In the genomic region with DNA sequence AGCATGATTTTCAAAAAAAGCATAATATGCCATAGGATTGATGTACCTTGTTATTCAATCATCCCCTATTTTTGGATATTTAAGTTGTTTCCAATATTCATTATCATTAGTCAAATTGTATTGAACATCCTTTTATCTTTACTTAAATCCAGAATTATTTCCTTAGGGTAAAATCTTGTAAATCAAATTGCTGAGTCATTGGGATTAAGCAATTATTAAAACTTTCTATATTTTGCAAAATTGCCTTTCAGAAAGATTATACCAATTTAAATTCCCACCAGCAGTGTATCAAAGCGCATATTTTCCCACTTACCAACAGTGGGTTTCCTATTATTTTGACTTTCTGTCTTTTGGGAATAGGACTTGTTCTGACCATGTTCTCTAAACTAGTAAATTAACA, we compare ENCODE assay signal across 1 cellular context.
A peak's percentile ranks its signal among the peaks of the same experiment; 100 is the strongest.
TF ChIP-seq lines count a peak whose summit lies in the region.

No MANE protein-coding gene starts in this region.

TF ChIP-seq in A549, 52 proteins besides CTCF, POLR2A, EP300 and RAD21 (continued from another document):
- TF ChIP-seq, protein P1, sequence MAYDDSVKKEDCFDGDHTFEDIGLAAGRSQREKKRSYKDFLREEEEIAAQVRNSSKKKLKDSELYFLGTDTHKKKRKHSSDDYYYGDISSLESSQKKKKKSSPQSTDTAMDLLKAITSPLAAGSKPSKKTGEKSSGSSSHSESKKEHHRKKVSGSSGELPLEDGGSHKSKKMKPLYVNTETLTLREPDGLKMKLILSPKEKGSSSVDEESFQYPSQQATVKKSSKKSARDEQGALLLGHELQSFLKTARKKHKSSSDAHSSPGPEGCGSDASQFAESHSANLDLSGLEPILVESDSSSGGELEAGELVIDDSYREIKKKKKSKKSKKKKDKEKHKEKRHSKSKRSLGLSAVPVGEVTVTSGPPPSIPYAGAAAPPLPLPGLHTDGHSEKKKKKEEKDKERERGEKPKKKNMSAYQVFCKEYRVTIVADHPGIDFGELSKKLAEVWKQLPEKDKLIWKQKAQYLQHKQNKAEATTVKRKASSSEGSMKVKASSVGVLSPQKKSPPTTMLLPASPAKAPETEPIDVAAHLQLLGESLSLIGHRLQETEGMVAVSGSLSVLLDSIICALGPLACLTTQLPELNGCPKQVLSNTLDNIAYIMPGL (CRISPR knock-in tag; IDR thresholded peaks at IDR 0.05; ENCODE audit: borderline replicate concordance) = no peak
- no peak for TF ChIP-seq SMC3 (IDR thresholded peaks at IDR 0.05)
- no peak for TF ChIP-seq RARB (CRISPR knock-in tag; IDR thresholded peaks at IDR 0.05)
- peak; percentile 57 for TF ChIP-seq NFE2L2 (conservative IDR thresholded peaks at IDR 0.05; ENCODE audit: low read length)
- TF ChIP-seq HOXB13 (CRISPR knock-in tag; IDR thresholded peaks at IDR 0.05; ENCODE audit: low read depth) = no peak
TF ChIP-seq in A549: peak in this region for 2.
